2 cellular contexts compared by ENCODE assay signal in the genomic region with DNA sequence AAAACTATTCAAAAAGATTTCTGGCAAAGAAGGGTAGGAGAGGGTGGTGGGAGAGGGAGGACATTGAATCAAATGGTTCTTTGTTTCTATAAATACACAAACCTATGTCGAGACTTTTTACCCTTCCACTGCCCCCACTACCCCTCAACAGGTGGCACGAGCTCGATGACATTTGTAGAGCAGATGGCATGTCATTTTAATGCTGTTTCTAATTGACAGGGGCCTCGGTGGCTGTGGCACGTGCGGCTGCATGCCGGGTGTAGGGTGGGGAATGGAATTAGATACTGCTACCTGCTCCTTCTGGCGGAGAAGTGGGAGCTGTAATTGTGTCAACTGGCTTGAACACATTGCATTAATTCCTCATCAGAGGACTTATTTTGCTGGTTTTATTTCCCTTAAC.
TF ChIP-seq lines count a peak whose summit lies in the region.

No MANE protein-coding gene starts in this region.

TF ChIP-seq in IMR-90, 13 proteins besides CTCF, POLR2A, EP300 and RAD21:
- TF ChIP-seq MXI1 (IDR thresholded peaks at IDR 0.05; ENCODE audit: borderline replicate concordance, low read depth, low read length): no peak
- TF ChIP-seq, protein P1, sequence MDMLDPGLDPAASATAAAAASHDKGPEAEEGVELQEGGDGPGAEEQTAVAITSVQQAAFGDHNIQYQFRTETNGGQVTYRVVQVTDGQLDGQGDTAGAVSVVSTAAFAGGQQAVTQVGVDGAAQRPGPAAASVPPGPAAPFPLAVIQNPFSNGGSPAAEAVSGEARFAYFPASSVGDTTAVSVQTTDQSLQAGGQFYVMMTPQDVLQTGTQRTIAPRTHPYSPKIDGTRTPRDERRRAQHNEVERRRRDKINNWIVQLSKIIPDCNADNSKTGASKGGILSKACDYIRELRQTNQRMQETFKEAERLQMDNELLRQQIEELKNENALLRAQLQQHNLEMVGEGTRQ (IDR thresholded peaks at IDR 0.05; ENCODE audit: low read depth, low read length): no peak
- TF ChIP-seq, protein P2, sequence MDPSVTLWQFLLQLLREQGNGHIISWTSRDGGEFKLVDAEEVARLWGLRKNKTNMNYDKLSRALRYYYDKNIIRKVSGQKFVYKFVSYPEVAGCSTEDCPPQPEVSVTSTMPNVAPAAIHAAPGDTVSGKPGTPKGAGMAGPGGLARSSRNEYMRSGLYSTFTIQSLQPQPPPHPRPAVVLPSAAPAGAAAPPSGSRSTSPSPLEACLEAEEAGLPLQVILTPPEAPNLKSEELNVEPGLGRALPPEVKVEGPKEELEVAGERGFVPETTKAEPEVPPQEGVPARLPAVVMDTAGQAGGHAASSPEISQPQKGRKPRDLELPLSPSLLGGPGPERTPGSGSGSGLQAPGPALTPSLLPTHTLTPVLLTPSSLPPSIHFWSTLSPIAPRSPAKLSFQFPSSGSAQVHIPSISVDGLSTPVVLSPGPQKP (IDR thresholded peaks at IDR 0.05; ENCODE audit: borderline replicate concordance, low read depth, low read length): no peak
- TF ChIP-seq FOS (IDR thresholded peaks at IDR 0.05; ENCODE audit: low read depth, low read length): no peak
- no peak for TF ChIP-seq CEBPB (IDR thresholded peaks at IDR 0.05; ENCODE audit: low read depth, low read length)
- TF ChIP-seq BHLHE40 (IDR thresholded peaks at IDR 0.05; ENCODE audit: low read depth, low read length): no peak
- no peak for TF ChIP-seq NFE2L2 (IDR thresholded peaks at IDR 0.05; ENCODE audit: low read depth, low read length)
- no peak for TF ChIP-seq RFX5 (IDR thresholded peaks at IDR 0.05; ENCODE audit: low read depth, low read length)
- no peak for TF ChIP-seq RCOR1 (IDR thresholded peaks at IDR 0.05; ENCODE audit: insufficient replicate concordance, low read length)
- no peak for TF ChIP-seq MAFK (IDR thresholded peaks at IDR 0.05; ENCODE audit: low read depth, low read length)
- TF ChIP-seq CHD1 (IDR thresholded peaks at IDR 0.05; ENCODE audit: low read depth, low read length): no peak
- no peak for TF ChIP-seq SMC3 (IDR thresholded peaks at IDR 0.05; ENCODE audit: low read depth, low read length)
- TF ChIP-seq MAZ (IDR thresholded peaks at IDR 0.05; ENCODE audit: borderline replicate concordance, low read depth, low read length): no peak
TF ChIP-seq in IMR-90: peak in this region for 0.

TF ChIP-seq in H1, 55 proteins besides CTCF, POLR2A, EP300 and RAD21:
- no peak for TF ChIP-seq JUN (IDR thresholded peaks at IDR 0.05; ENCODE audit: low read depth, low read length)
- TF ChIP-seq, protein P3, sequence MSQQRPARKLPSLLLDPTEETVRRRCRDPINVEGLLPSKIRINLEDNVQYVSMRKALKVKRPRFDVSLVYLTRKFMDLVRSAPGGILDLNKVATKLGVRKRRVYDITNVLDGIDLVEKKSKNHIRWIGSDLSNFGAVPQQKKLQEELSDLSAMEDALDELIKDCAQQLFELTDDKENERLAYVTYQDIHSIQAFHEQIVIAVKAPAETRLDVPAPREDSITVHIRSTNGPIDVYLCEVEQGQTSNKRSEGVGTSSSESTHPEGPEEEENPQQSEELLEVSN (IDR thresholded peaks at IDR 0.05): no peak
- no peak for TF ChIP-seq FOSL1 (IDR thresholded peaks at IDR 0.05; ENCODE audit: insufficient read depth, low read depth, low read length)
- TF ChIP-seq NRF1 (IDR thresholded peaks at IDR 0.05; ENCODE audit: low read depth, low read length): no peak
- TF ChIP-seq JUND (IDR thresholded peaks at IDR 0.05; ENCODE audit: low read length): no peak
- TF ChIP-seq RXRA (IDR thresholded peaks at IDR 0.05; ENCODE audit: insufficient read depth, low read depth, low read length): no peak
- TF ChIP-seq, protein P4, sequence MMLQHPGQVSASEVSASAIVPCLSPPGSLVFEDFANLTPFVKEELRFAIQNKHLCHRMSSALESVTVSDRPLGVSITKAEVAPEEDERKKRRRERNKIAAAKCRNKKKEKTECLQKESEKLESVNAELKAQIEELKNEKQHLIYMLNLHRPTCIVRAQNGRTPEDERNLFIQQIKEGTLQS (IDR thresholded peaks at IDR 0.05; ENCODE audit: insufficient read depth, low read depth, low read length): no peak
- TF ChIP-seq ASH2L (IDR thresholded peaks at IDR 0.05; ENCODE audit: low read length): no peak
- no peak for TF ChIP-seq YY1 (IDR thresholded peaks at IDR 0.05; ENCODE audit: low read depth, low read length)
- TF ChIP-seq SAP30 (IDR thresholded peaks at IDR 0.05; ENCODE audit: insufficient read depth, insufficient replicate concordance, low read length): no peak
- no peak for TF ChIP-seq HDAC6 (IDR thresholded peaks at IDR 0.05; ENCODE audit: low read depth, low read length)
- TF ChIP-seq CHD1 (IDR thresholded peaks at IDR 0.05; ENCODE audit: low read depth, low read length): no peak
- TF ChIP-seq, protein P1 (IDR thresholded peaks at IDR 0.05; ENCODE audit: low read length): no peak
- no peak for TF ChIP-seq MAFK (IDR thresholded peaks at IDR 0.05; ENCODE audit: low read depth, low read length)
- no peak for TF ChIP-seq EZH2 (IDR thresholded peaks at IDR 0.05; ENCODE audit: low read depth, low read length, severe bottlenecking)
- TF ChIP-seq TAF1 (IDR thresholded peaks at IDR 0.05; ENCODE audit: low read depth, low read length): no peak
- no peak for TF ChIP-seq RFX5 (IDR thresholded peaks at IDR 0.05; ENCODE audit: borderline replicate concordance, low read depth, low read length)
- no peak for TF ChIP-seq KDM4A (IDR thresholded peaks at IDR 0.05; ENCODE audit: low read depth, low read length, severe bottlenecking)
TF ChIP-seq in H1: peak in this region for 0.
